1 cellular context compared by ENCODE assay signal in the genomic region with DNA sequence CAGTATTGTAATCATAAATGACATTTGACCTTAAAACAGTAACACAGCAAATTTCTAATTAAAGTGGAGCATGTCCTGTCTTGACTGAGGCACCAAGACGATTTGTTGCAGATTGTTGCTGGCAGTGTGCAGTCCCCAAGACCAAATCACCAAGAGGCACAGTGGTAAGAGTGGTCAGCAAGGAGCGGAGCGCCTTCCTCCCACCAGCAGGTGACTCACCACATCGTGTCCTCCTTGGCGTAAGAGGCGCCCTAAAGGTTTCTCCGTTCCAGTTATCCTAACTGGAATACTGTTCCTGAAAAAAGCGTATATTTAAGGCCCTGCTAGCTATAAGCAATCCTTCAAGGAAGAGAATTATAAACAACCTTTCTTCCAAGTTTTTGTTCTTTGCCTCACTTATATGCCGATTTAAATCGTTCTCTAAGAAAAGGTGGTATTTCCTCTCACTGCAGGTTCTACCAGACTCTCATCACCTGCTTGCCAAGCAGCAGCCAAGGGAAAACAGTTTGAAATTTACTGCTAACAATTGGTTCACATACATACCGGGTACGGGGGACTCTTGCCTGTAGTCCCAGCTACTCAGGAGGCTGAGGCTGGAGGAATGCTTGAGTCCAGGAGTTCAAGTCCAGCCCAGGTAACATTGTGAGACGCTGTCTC.
A peak's percentile ranks its signal among the peaks of the same experiment; 100 is the strongest.
TF ChIP-seq lines count a peak whose summit lies in the region.

No MANE protein-coding gene starts in this region.

TF ChIP-seq in GM12878, 131 proteins besides CTCF, POLR2A, EP300 and RAD21:
- TF ChIP-seq LARP7 (IDR thresholded peaks at IDR 0.05) (no peak), MEF2B (IDR thresholded peaks at IDR 0.05; ENCODE audit: partially characterized antibody, poor library complexity, severe bottlenecking) (no peak), IKZF1 (conservative IDR thresholded peaks at IDR 0.05) (0 out of 2 replicates have a peak, but pooled peaks have one; percentile 14)
- TF ChIP-seq, protein P1, sequence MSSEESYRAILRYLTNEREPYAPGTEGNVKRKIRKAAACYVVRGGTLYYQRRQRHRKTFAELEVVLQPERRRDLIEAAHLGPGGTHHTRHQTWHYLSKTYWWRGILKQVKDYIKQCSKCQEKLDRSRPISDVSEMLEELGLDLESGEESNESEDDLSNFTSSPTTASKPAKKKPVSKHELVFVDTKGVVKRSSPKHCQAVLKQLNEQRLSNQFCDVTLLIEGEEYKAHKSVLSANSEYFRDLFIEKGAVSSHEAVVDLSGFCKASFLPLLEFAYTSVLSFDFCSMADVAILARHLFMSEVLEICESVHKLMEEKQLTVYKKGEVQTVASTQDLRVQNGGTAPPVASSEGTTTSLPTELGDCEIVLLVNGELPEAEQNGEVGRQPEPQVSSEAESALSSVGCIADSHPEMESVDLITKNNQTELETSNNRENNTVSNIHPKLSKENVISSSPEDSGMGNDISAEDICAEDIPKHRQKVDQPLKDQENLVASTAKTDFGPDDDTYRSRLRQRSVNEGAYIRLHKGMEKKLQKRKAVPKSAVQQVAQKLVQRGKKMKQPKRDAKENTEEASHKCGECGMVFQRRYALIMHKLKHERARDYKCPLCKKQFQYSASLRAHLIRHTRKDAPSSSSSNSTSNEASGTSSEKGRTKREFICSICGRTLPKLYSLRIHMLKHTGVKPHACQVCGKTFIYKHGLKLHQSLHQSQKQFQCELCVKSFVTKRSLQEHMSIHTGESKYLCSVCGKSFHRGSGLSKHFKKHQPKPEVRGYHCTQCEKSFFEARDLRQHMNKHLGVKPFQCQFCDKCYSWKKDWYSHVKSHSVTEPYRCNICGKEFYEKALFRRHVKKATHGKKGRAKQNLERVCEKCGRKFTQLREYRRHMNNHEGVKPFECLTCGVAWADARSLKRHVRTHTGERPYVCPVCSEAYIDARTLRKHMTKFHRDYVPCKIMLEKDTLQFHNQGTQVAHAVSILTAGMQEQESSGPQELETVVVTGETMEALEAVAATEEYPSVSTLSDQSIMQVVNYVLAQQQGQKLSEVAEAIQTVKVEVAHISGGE (CRISPR knock-in tag; IDR thresholded peaks at IDR 0.05), result no peak
